ENCODE assay signal across 9 cellular contexts in genomic region chr20:51750037-51750769, GRCh38. TPM values are rescaled to one million over a fixed set of nuclear protein-coding genes. Genes with fewer than 3 reads are reported as not detected.
DNase-seq lines count a peak whose midpoint lies in the region; ATAC-seq and TF ChIP-seq lines count a peak whose summit lies in the region.
"Had no signal": no experiment of that assay in that cellular context is flagged by ENCODE, and none has a peak within 500 bp of the region (broad histone marks: within the 10 kb centered on the region; RNA-seq: fewer than 3 reads in every experiment).

No MANE protein-coding gene starts in this region.

- TF ChIP-seq CTCF in Caco-2 (IDR thresholded peaks at IDR 0.05; ENCODE audit: insufficient read depth in 1 of 2, low read depth in 1 of 2, low read length in 1 of 2, severe bottlenecking in 1 of 2, unreplicated experiment in 1 of 2) = no peak
- no peak for TF ChIP-seq CTCF in gastrocnemius medialis (IDR thresholded peaks at IDR 0.05 in 4 of 5, conservative IDR thresholded peaks at IDR 0.05 in 1 of 5)

- H3K27me3 ChIP-seq in Caco-2 (replicated peaks; ENCODE audit: control insufficient read depth, insufficient read depth, low read length) (no peaks in the 10 kb centered on the region), gastrocnemius medialis (no peaks in the 10 kb centered on the region)

- peak overlapping the region; percentile 55 for H3K27ac Mint-ChIP-seq in Caco-2 (ENCODE audit: unreplicated experiment)
- H3K27ac Mint-ChIP-seq in activated T-helper 2 cell treated with anti-CD3 and anti-CD28 coated beads, Interferon-gamma antibody, Interleukin-2, Interleukin-4, amounts not matched to agents 10 μg/mL and 5 μg/mL and 100 μg/mL, durations not matched to agents 14 hours and 24 hours and 36 hours = peak overlapping the region; percentile 24
- H3K27ac Mint-ChIP-seq: naive B cell had no signal

- no peaks in the 10 kb centered on the region for H3K27me3 Mint-ChIP-seq in Caco-2 (ENCODE audit: insufficient read depth, unreplicated experiment)
- H3K27me3 Mint-ChIP-seq in activated T-helper 2 cell treated with anti-CD3 and anti-CD28 coated beads, Interferon-gamma antibody, Interleukin-2, Interleukin-4, amounts not matched to agents 10 μg/mL and 5 μg/mL and 100 μg/mL, durations not matched to agents 14 hours and 24 hours and 36 hours (ENCODE audit: low read depth) = peaks cover 4% of the 10 kb centered on the region

- H3K36me3 Mint-ChIP-seq in Caco-2 (ENCODE audit: insufficient read depth, unreplicated experiment) = peaks cover 26% of the 10 kb centered on the region
- H3K36me3 Mint-ChIP-seq in activated T-helper 2 cell treated with anti-CD3 and anti-CD28 coated beads, Interferon-gamma antibody, Interleukin-2, Interleukin-4, amounts not matched to agents 10 μg/mL and 5 μg/mL and 100 μg/mL, durations not matched to agents 14 hours and 24 hours and 36 hours (ENCODE audit: low read depth) = no peaks in the 10 kb centered on the region
- H3K36me3 Mint-ChIP-seq: naive B cell had no signal

- H3K4me3 Mint-ChIP-seq in Caco-2 (ENCODE audit: unreplicated experiment) = no peak overlapping the region
- no peak overlapping the region for H3K4me3 Mint-ChIP-seq in activated T-helper 2 cell treated with anti-CD3 and anti-CD28 coated beads, Interferon-gamma antibody, Interleukin-2, Interleukin-4, amounts not matched to agents 10 μg/mL and 5 μg/mL and 100 μg/mL, durations not matched to agents 14 hours and 24 hours and 36 hours (ENCODE audit: low read depth)

- DNase-seq in Caco-2 (no peak), HUDEP-2 (lab: John Stamatoyannopoulos, UW; ENCODE audit: unreplicated experiment in 76 of 76) (peak in 74 of 76 experiments; percentile 11 to 92 (median 80)), cardiac septum (ENCODE audit: low spot score) (peak; percentile 80), gastrocnemius medialis (peak; percentile 27 to 63), NCI-H1930 (lab: John Stamatoyannopoulos, UW) (no peak)
- DNase-seq in activated T-helper 2 cell treated with anti-CD3 and anti-CD28 coated beads, Interferon-gamma antibody, Interleukin-2, Interleukin-4, amounts not matched to agents 10 μg/mL and 5 μg/mL and 100 μg/mL, durations not matched to agents 14 hours and 24 hours and 36 hours (ENCODE audit: low spot score) = no peak
- DNase-seq: naive B cell had no signal

- in situ Hi-C loops in gastrocnemius medialis (cut with MboI; ENCODE audit: low sequenced_read_pairs in 4 of 4) = no loop called here

- CTCF ChIA-PET in Caco-2 (lab: Charles Lee) = no interaction called here

- H3K9me3 ChIP-seq in Caco-2 (no peaks in the 10 kb centered on the region), gastrocnemius medialis (no peaks in the 10 kb centered on the region)

- ATAC-seq in gastrocnemius medialis (peak; percentile 72 to 81), GM18867 (IDR thresholded peaks at IDR 0.05; ENCODE audit: unreplicated experiment) (no peak), GM18498 (IDR thresholded peaks at IDR 0.05; ENCODE audit: unreplicated experiment) (no peak)

- POLR2A ChIA-PET in Caco-2 (lab: Charles Lee) = no interaction called here

- peaks cover 57% of the 10 kb centered on the region for H3K4me1 Mint-ChIP-seq in Caco-2 (ENCODE audit: low read depth, unreplicated experiment)
- peaks cover 6% of the 10 kb centered on the region for H3K4me1 Mint-ChIP-seq in activated T-helper 2 cell treated with anti-CD3 and anti-CD28 coated beads, Interferon-gamma antibody, Interleukin-2, Interleukin-4, amounts not matched to agents 10 μg/mL and 5 μg/mL and 100 μg/mL, durations not matched to agents 14 hours and 24 hours and 36 hours (ENCODE audit: low read depth)
- H3K4me1 Mint-ChIP-seq: naive B cell had no signal

- H3K4me3 ChIP-seq in Caco-2 (ENCODE audit: low read depth, low read length) (no peak overlapping the region), gastrocnemius medialis (no peak overlapping the region)

- no peak for TF ChIP-seq POLR2A in gastrocnemius medialis (IDR thresholded peaks at IDR 0.05)

- H3K36me3 ChIP-seq in Caco-2 (ENCODE audit: control insufficient read depth, insufficient read depth, low read length) (no peaks in the 10 kb centered on the region), gastrocnemius medialis (no peaks in the 10 kb centered on the region)

- H3K4me1 ChIP-seq in Caco-2 (peaks cover 43% of the 10 kb centered on the region), gastrocnemius medialis (peaks cover 14 to 30% of the 10 kb centered on the region in 2 donors)

- BruUV-seq in Caco-2 (replicated peaks; lab: Mats Ljungman, UMichigan) = no TSS peak

- peak overlapping the region; percentile 25 to 70 (median 48) for H3K27ac ChIP-seq in gastrocnemius medialis

- H3K9me3 Mint-ChIP-seq in Caco-2 (ENCODE audit: unreplicated experiment) = peaks cover 8% of the 10 kb centered on the region
- H3K9me3 Mint-ChIP-seq in activated T-helper 2 cell treated with anti-CD3 and anti-CD28 coated beads, Interferon-gamma antibody, Interleukin-2, Interleukin-4, amounts not matched to agents 10 μg/mL and 5 μg/mL and 100 μg/mL, durations not matched to agents 14 hours and 24 hours and 36 hours = no peaks in the 10 kb centered on the region

- intact Hi-C loops in Caco-2 (cut with micrococcal nuclease; ENCODE audit: unreplicated experiment) (no loop called here), cardiac septum (cut with DNase I) (no loop called here), gastrocnemius medialis (cut with DNase I; ENCODE audit: low total_unique reads) (no loop called here)
- intact Hi-C loops in activated T-helper 2 cell treated with anti-CD3 and anti-CD28 coated beads, Interferon-gamma antibody, Interleukin-2, Interleukin-4, amounts not matched to agents 10 μg/mL and 5 μg/mL and 100 μg/mL, durations not matched to agents 14 hours and 24 hours and 36 hours (cut with micrococcal nuclease) = no loop called here

RNA-seq across cellular contexts. Expression of gene ATP9A, which starts 18.0 kb away (rescaled TPM):
- total RNA-seq in Caco-2 (2022) (102 and 104 TPM in 2 replicates), cardiac septum (25.4 TPM), gastrocnemius medialis (10 to 100 TPM; 11.8 to 34.8 (median 20.8) TPM)
- total RNA-seq in activated T-helper 2 cell treated with anti-CD3 and anti-CD28 coated beads, Interferon-gamma antibody, Interleukin-2, Interleukin-4, amounts not matched to agents 10 μg/mL and 5 μg/mL and 100 μg/mL, durations not matched to agents 14 hours and 24 hours and 36 hours = 22.1 and 22.7 TPM in 2 replicates

RNA-seq across cellular contexts. Expression of gene SALL4, which starts 52.1 kb away (rescaled TPM):
- total RNA-seq in Caco-2 (2022) (75.8 and 84.5 TPM in 2 replicates), cardiac septum (0.08 TPM), gastrocnemius medialis (not detected)
- 1.8 and 2.3 TPM in 2 replicates for total RNA-seq in activated T-helper 2 cell treated with anti-CD3 and anti-CD28 coated beads, Interferon-gamma antibody, Interleukin-2, Interleukin-4, amounts not matched to agents 10 μg/mL and 5 μg/mL and 100 μg/mL, durations not matched to agents 14 hours and 24 hours and 36 hours

Comparison
In these comparisons a context has a peak if more than half of its experiments do, and no peak if none do; other contexts are left out.
1. DNase-seq: peak in HUDEP-2 (74 of 76), cardiac septum (single experiment) and gastrocnemius medialis (2 of 2); none in Caco-2 (0 of 2), activated T-helper 2 cell treated with anti-CD3 and anti-CD28 coated beads, Interferon-gamma antibody, Interleukin-2, Interleukin-4, amounts not matched to agents 10 μg/mL and 5 μg/mL and 100 μg/mL, durations not matched to agents 14 hours and 24 hours and 36 hours (single experiment) and NCI-H1930 (0 of 2).
2. ATAC-seq: peak in gastrocnemius medialis (2 of 2); none in GM18867 (single experiment) and GM18498 (single experiment).
3. RNA of gene SALL4, which starts 52.1 kb away (total RNA-seq): 75.8 to 84.5 TPM in Caco-2; 1.8 to 2.3 TPM in activated T-helper 2 cell treated with anti-CD3 and anti-CD28 coated beads, Interferon-gamma antibody, Interleukin-2, Interleukin-4, amounts not matched to agents 10 μg/mL and 5 μg/mL and 100 μg/mL, durations not matched to agents 14 hours and 24 hours and 36 hours, 0.08 TPM in cardiac septum (single experiment) and not detected in gastrocnemius medialis; every median in the first group is over 10 times any median in the second.